22 cellular contexts compared by ENCODE assay signal in the genomic region with DNA sequence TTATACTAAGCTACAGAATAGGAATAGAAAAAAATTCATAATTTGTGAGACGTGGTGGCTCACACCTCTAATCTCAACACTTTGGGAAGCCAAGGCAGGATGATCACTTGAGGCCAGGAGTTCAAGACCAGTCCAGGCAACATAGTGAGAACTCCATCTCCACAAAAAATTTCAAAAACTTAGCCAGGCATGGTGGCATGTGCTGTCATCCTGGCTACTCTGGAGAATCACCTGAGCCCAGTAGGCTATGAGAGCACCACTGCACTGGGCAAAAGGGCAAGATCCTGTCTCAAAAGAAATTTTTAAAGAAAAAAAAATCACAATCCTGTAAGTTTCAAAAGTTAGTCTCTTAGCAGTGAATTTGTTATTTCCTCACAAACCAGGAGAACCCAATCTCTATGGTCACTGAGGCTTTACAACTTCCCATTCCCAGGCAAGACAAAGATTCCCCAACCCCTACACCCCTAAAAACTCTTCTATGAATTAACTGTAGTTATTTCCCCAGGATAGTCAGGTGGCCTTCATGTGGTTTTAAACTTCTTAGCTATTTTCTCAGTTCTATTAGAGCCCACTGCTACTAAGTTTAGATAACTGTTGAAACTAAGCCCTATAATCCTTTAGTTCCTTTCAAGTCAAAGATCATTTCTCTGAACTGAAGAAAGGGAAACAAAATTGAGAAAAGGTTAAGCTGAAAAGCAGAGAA.
A peak's percentile ranks its signal among the peaks of the same experiment; 100 is the strongest.
DNase-seq lines count a peak whose midpoint lies in the region; ATAC-seq, FAIRE-seq and TF ChIP-seq lines count a peak whose summit lies in the region.
"Had no signal": no experiment of that assay in that cellular context is flagged by ENCODE, and none has a peak within 500 bp of the region (broad histone marks: within the 10 kb centered on the region; RNA-seq: fewer than 3 reads in every experiment).

No MANE protein-coding gene starts in this region.

- SMC1A ChIA-PET in GM12878 (lab: Charles Lee; ENCODE audit: uncharacterized antibody, unreplicated experiment), result interaction anchor here (1.2 to 2.8 kb wide), 3 partner anchors 12 to 254 kb away, joined by 3 to 9 read pairs (median 8); no protein-coding TSS in a partner anchor

- H3K9ac ChIP-seq in GM12878 (ENCODE audit: control insufficient read depth, insufficient read depth, low read length) (0 out of 2 replicates have a peak overlapping the region, but pooled peaks have one; percentile 9), smooth muscle cell (ENCODE audit: low read depth) (no peak overlapping the region)

- H3K27me3 ChIP-seq in GM12878 (replicated peaks in 1 of 2; ENCODE audit: control insufficient read depth in 2 of 2, insufficient read depth in 2 of 2, low read length in 1 of 2) (no peaks in the 10 kb centered on the region), smooth muscle cell (ENCODE audit: low read depth) (no peaks in the 10 kb centered on the region), thyroid gland (no peaks in the 10 kb centered on the region)
- H3K27me3 ChIP-seq: Peyer's patch, SJSA1 had no signal

- intact Hi-C loops in GM12878 (cut with micrococcal nuclease; ENCODE audit: unreplicated experiment) (no loop called here), thyroid gland (cut with DNase I) (no loop called here)

- peak; percentile 64 for ATAC-seq in GM12878
- ATAC-seq in HG03108 (IDR thresholded peaks at IDR 0.05; ENCODE audit: unreplicated experiment), result no peak
- ATAC-seq: activated CD4-positive, CD25-positive, alpha-beta regulatory T cell treated with anti-CD3 and anti-CD28 coated beads, Interleukin-2, amount 50 U/mL, for 24 hours; activated CD8-positive, alpha-beta T cell treated with anti-CD3 and anti-CD28 coated beads, Interleukin-2, amount 10 ng/mL, durations not matched to agents 7 days and 5 days; activated T-cell treated with anti-CD3 and anti-CD28 coated beads, Interleukin-2, amount 50 U/mL, for 72 hours; GM23338 had no signal

- peaks cover 13% of the 10 kb centered on the region for H3F3A ChIP-seq in smooth muscle cell (ENCODE audit: low read depth)

- CTCF ChIA-PET in GM12878 (lab: Yijun Ruan, JAX), result interaction anchor here (0.7 to 2.2 kb wide), 5 partner anchors 10 to 686 kb away, joined by 3 to 6 read pairs (median 5); no protein-coding TSS in a partner anchor

- H3K9me3 ChIP-seq in GM12878 (replicated peaks; ENCODE audit: control insufficient read depth, insufficient read depth, low read length) (no peaks in the 10 kb centered on the region; the same call in none of the 3 replicates), smooth muscle cell (replicated peaks; ENCODE audit: low read depth) (no peaks in the 10 kb centered on the region), thyroid gland (no peaks in the 10 kb centered on the region)
- H3K9me3 ChIP-seq: Peyer's patch, SJSA1 had no signal

- WGBS in GM12878 (ENCODE audit: insufficient coverage, insufficient replicate concordance, low lambda C conversion rate, missing lambda C conversion rate), result 92% methylated on average over 1 of the region's 1 CpG
- WGBS in smooth muscle cell (ENCODE audit: low lambda C conversion rate), result 80% methylated on average over 1 of the region's 1 CpG
- WGBS in thyroid gland, 2 donors, result 91 to 95% methylated on average over 1 of the region's 1 CpG

- TF ChIP-seq POLR2A in GM12878 (IDR thresholded peaks at IDR 0.05; ENCODE audit: low read depth, low read length) (no peak), thyroid gland (IDR thresholded peaks at IDR 0.05) (no peak)

- no peak for FAIRE-seq in GM12878 (lab: Jason Lieb, UNC)
- FAIRE-seq: keratinocyte had no signal

- TF ChIP-seq CTCF in GM12865 (IDR thresholded peaks at IDR 0.05; ENCODE audit: insufficient read depth, low read depth, low read length, missing control alignments) (no peak), GM12878 (IDR thresholded peaks at IDR 0.05 in 2 of 3, conservative IDR thresholded peaks at IDR 0.05 in 1 of 3; ENCODE audit: control insufficient read depth in 2 of 3, extremely low read depth in 1 of 3, insufficient read depth in 1 of 3, low read depth in 3 of 3, low read length in 3 of 3) (no peak), smooth muscle cell (IDR thresholded peaks at IDR 0.05; ENCODE audit: borderline replicate concordance, insufficient read depth, poor library complexity, severe bottlenecking) (no peak), thyroid gland (IDR thresholded peaks at IDR 0.05) (no peak)

- POLR2A ChIA-PET in GM12878 (lab: Charles Lee), result interaction anchor here (0.6 to 1.3 kb wide), 2 partner anchors 9 to 86 kb away, joined by 3 read pairs; no protein-coding TSS in a partner anchor

- H3K27ac ChIP-seq in GM12878 (ENCODE audit: control insufficient read depth, insufficient read depth), result peak overlapping the region; percentile 57
- H3K27ac ChIP-seq in smooth muscle cell (ENCODE audit: low read depth), result peak overlapping the region; percentile 57
- no peak overlapping the region for H3K27ac ChIP-seq in thyroid gland
- H3K27ac ChIP-seq: SJSA1 had no signal

- H2AFZ ChIP-seq in GM12878 (ENCODE audit: control insufficient read depth, low read depth, low read length) (no peak overlapping the region), smooth muscle cell (ENCODE audit: low read depth) (no peak overlapping the region)
- H2AFZ ChIP-seq: GM23338 had no signal

- H3K4me2 ChIP-seq in GM12878 (ENCODE audit: control insufficient read depth, insufficient read depth) (peak overlapping the region; percentile 66), smooth muscle cell (peak overlapping the region; percentile 53)
- H3K4me2 ChIP-seq: GM23338 had no signal

- no peak for TF ChIP-seq EP300 in GM12878 (IDR thresholded peaks at IDR 0.05; ENCODE audit: borderline replicate concordance in 1 of 2, control insufficient read depth in 1 of 2, low read depth in 2 of 2, low read length in 2 of 2)

- peaks cover 36% of the 10 kb centered on the region for H3K4me1 ChIP-seq in GM12878 (ENCODE audit: control insufficient read depth, insufficient read depth, low read length)
- H3K4me1 ChIP-seq in smooth muscle cell (ENCODE audit: low read depth), result peaks cover 28% of the 10 kb centered on the region
- peaks cover 22 to 43% of the 10 kb centered on the region in 2 donors for H3K4me1 ChIP-seq in thyroid gland

- no peaks in the 10 kb centered on the region for H4K20me1 ChIP-seq in GM12878 (ENCODE audit: control insufficient read depth, insufficient read depth)
- peaks cover 98% of the 10 kb centered on the region for H4K20me1 ChIP-seq in smooth muscle cell (ENCODE audit: low read depth)

- H3K36me3 ChIP-seq in GM12878 (ENCODE audit: control insufficient read depth in 2 of 2, insufficient read depth in 2 of 2, low read length in 1 of 2), result peaks cover 0 to 8% of the 10 kb centered on the region in 2 experiments; a peak in 1 of 4 replicates
- H3K36me3 ChIP-seq in smooth muscle cell (ENCODE audit: low read depth), result no peaks in the 10 kb centered on the region
- no peaks in the 10 kb centered on the region for H3K36me3 ChIP-seq in thyroid gland

- H3K4me3 ChIP-seq in GM12865 (ENCODE audit: low read depth, low read length) (no peak overlapping the region), GM12878 (peak overlapping the region; percentile 10; the same call in 1 of the 2 replicates), smooth muscle cell (no peak overlapping the region), thyroid gland (replicated peaks in 1 of 3) (no peak overlapping the region)
- H3K4me3 ChIP-seq: GM23338, Peyer's patch, SJSA1, skin epidermis had no signal

- BruUV-seq in GM12878 (replicated peaks; lab: Mats Ljungman, UMichigan), result no TSS peak

- no peak for TF ChIP-seq RAD21 in GM12878 (IDR thresholded peaks at IDR 0.05; ENCODE audit: insufficient read depth, low read depth, low read length)

- in situ Hi-C loops in GM12878 (cut with MboI), result no loop called here

- DNase-seq in GM12865 (ENCODE audit: low read depth), result peak; percentile 21
- DNase-seq in LHCN-M2 (ENCODE audit: low read depth), result peak; percentile 27
- DNase-seq in GM12878 (ENCODE audit: low read depth, low spot score), result peak; percentile 21
- DNase-seq in smooth muscle cell (lab: John Stamatoyannopoulos, UW; ENCODE audit: unreplicated experiment), result no peak
- DNase-seq in AG20443 (ENCODE audit: low spot score), result no peak
- DNase-seq in thyroid gland, result no peak
- DNase-seq: activated CD8-positive, alpha-beta T cell treated with anti-CD3 and anti-CD28 coated beads, Interleukin-2, amount 10 ng/mL, durations not matched to agents 7 days and 5 days; activated T-cell treated with anti-CD3 and anti-CD28 coated beads, Interleukin-2, amount 50 U/mL, for 72 hours; DMS79 treated with DMSO at 0.1 percent for 48 hours; foreskin fibroblast; hippocampal formation; NCI-H146; NCI-H2227 treated with DMSO at 0.1 percent for 48 hours; NCI-H774; Peyer's patch; stimulated activated CD4-positive, alpha-beta T cell treated with anti-CD3 and anti-CD28 coated beads, Interleukin-4, amount 100 ng/mL, for 24 hours had no signal

- RAD21 ChIA-PET in GM12878 (lab: Charles Lee; ENCODE audit: unreplicated experiment), result interaction anchor here (1.6 kb wide), 1 partner anchor 73 kb away, joined by 4 read pairs; no protein-coding TSS in a partner anchor

- H3K79me2 ChIP-seq in GM12878 (ENCODE audit: control insufficient read depth, insufficient read depth, low read length) (peaks cover 47% of the 10 kb centered on the region), smooth muscle cell (ENCODE audit: low read depth) (peaks cover 53% of the 10 kb centered on the region)

TF ChIP-seq in GM12878, 131 proteins besides CTCF, POLR2A, EP300 and RAD21 (continues in another document):
- TF ChIP-seq NFIC (IDR thresholded peaks at IDR 0.05; ENCODE audit: low read depth, low read length) (peak; percentile 48; the same call in 1 of the 2 replicates), IKZF2 (IDR thresholded peaks at IDR 0.05) (peak; percentile 58 to 70; a peak in 2 of 4 replicates), TCF7 (IDR thresholded peaks at IDR 0.05; ENCODE audit: borderline replicate concordance) (peak; percentile 58; the same call in 1 of the 2 replicates)
- TF ChIP-seq, protein P1, sequence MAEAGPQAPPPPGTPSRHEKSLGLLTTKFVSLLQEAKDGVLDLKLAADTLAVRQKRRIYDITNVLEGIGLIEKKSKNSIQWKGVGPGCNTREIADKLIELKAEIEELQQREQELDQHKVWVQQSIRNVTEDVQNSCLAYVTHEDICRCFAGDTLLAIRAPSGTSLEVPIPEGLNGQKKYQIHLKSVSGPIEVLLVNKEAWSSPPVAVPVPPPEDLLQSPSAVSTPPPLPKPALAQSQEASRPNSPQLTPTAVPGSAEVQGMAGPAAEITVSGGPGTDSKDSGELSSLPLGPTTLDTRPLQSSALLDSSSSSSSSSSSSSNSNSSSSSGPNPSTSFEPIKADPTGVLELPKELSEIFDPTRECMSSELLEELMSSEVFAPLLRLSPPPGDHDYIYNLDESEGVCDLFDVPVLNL (IDR thresholded peaks at IDR 0.05; ENCODE audit: low read depth, low read length), result no peak

Comparison
In these comparisons a context has a peak if more than half of its experiments do, and no peak if none do; other contexts are left out.
1. DNase-seq: peak in GM12865 (single experiment), LHCN-M2 (single experiment) and GM12878 (single experiment); none in smooth muscle cell (single experiment), AG20443 (single experiment) and thyroid gland (0 of 2).
2. H3K27ac ChIP-seq: peak in GM12878 (single experiment) and smooth muscle cell (single experiment); none in thyroid gland (0 of 3).